ENCODE assay signal across 18 cellular contexts in genomic region chr1:39635205-39635870, GRCh38. TPM values are rescaled to one million over a fixed set of nuclear protein-coding genes. Genes with fewer than 3 reads are reported as not detected.
A peak's percentile ranks its signal among the peaks of the same experiment; 100 is the strongest.
DNase-seq lines count a peak whose midpoint lies in the region; ATAC-seq and TF ChIP-seq lines count a peak whose summit lies in the region.
"Had no signal": no experiment of that assay in that cellular context is flagged by ENCODE, and none has a peak within 500 bp of the region (broad histone marks: within the 10 kb centered on the region; RNA-seq: fewer than 3 reads in every experiment).

No MANE protein-coding gene starts in this region.

- H3K9me3 ChIP-seq in esophagus muscularis mucosa (no peaks in the 10 kb centered on the region), lung (ENCODE audit: control insufficient read depth in 2 of 2, insufficient read depth in 1 of 2, low read length in 1 of 2) (no peaks in the 10 kb centered on the region), testis (no peaks in the 10 kb centered on the region)

- 72% methylated on average over 12 of the region's 12 CpGs for WGBS in esophagus muscularis mucosa
- 76 to 84% methylated on average over 12 of the region's 12 CpGs for WGBS in lung, 2 donors
- 49 to 50% methylated on average over 12 of the region's 12 CpGs for WGBS in testis, 2 donors

- TF ChIP-seq CTCF in esophagus muscularis mucosa (IDR thresholded peaks at IDR 0.05) (no peak), lung (IDR thresholded peaks at IDR 0.05; ENCODE audit: control extremely low read depth, extremely low read depth) (no peak), testis (IDR thresholded peaks at IDR 0.05) (no peak), foreskin keratinocyte (conservative IDR thresholded peaks at IDR 0.05) (no peak)

- TF ChIP-seq POLR2A in esophagus muscularis mucosa (IDR thresholded peaks at IDR 0.05; ENCODE audit: low read depth) (no peak), testis (IDR thresholded peaks at IDR 0.05) (no peak)

- DNase-seq in LHCN-M2 (ENCODE audit: low read depth) (peak; percentile 79), esophagus muscularis mucosa (ENCODE audit: extremely low spot score) (no peak), lung (ENCODE audit: low spot score) (no peak), testis (no peak), NCI-H2196 treated with DMSO at 0.1 percent for 48 hours (lab: John Stamatoyannopoulos, UW; ENCODE audit: unreplicated experiment) (no peak), foreskin keratinocyte (no peak)
- DNase-seq: activated CD4-positive, alpha-beta memory T cell treated with anti-CD3 and anti-CD28 coated beads for 36 hours; immature natural killer cell; naive B cell; NCI-H1417 treated with DMSO at 0.1 percent for 48 hours; NCI-H446 treated with DMSO at 0.1 percent for 48 hours had no signal

- H3K27ac ChIP-seq in esophagus muscularis mucosa (replicated peaks in 1 of 4): peak overlapping the region; percentile 18 to 61 (median 44)
- peak overlapping the region; percentile 6 to 42 for H3K27ac ChIP-seq in lung (ENCODE audit: low read depth in 1 of 2, low read length in 1 of 2)
- peak overlapping the region; percentile 72 to 86 for H3K27ac ChIP-seq in testis
- no peak overlapping the region for H3K27ac ChIP-seq in foreskin keratinocyte
- H3K27ac ChIP-seq: HL-60, KMS-11 had no signal

- H3K4me3 ChIP-seq in esophagus muscularis mucosa: peak overlapping the region in 1 of 4 donors; percentile 4
- H3K4me3 ChIP-seq in lung: no peak overlapping the region
- peak overlapping the region in 1 of 2 donors; percentile 20 for H3K4me3 ChIP-seq in testis

- TF ChIP-seq EP300 in esophagus muscularis mucosa (IDR thresholded peaks at IDR 0.05): no peak

- H3K36me3 ChIP-seq in esophagus muscularis mucosa (peaks cover 0 to 23% (median 2%) of the 10 kb centered on the region in 4 donors), lung (ENCODE audit: control insufficient read depth in 2 of 2, insufficient read depth in 2 of 2, low read length in 2 of 2) (no peaks in the 10 kb centered on the region), testis (ENCODE audit: low read depth, missing control alignments) (no peaks in the 10 kb centered on the region)

- H3K27me3 ChIP-seq in esophagus muscularis mucosa: peaks cover 6 to 72% (median 16%) of the 10 kb centered on the region in 4 donors
- no peaks in the 10 kb centered on the region for H3K27me3 ChIP-seq in lung (ENCODE audit: control insufficient read depth, insufficient read depth)
- H3K27me3 ChIP-seq in testis: no peaks in the 10 kb centered on the region
- H3K27me3 ChIP-seq in foreskin keratinocyte: peaks cover 100% of the 10 kb centered on the region

- H3K4me1 ChIP-seq in esophagus muscularis mucosa: peaks cover 0 to 33% (median 27%) of the 10 kb centered on the region in 4 donors
- peaks cover 0 to 3% of the 10 kb centered on the region in 2 donors for H3K4me1 ChIP-seq in lung (ENCODE audit: control insufficient read depth in 2 of 2, insufficient read depth in 2 of 2, low read length in 2 of 2)
- peaks cover 46% of the 10 kb centered on the region for H3K4me1 ChIP-seq in testis
- H3K4me1 ChIP-seq in foreskin keratinocyte: no peaks in the 10 kb centered on the region

- no peak for ATAC-seq in lung (ENCODE audit: insufficient read depth, low FRiP score)
- no peak for ATAC-seq in HG03457 (IDR thresholded peaks at IDR 0.05; ENCODE audit: unreplicated experiment)
- no peak for ATAC-seq in foreskin keratinocyte
- no peak for ATAC-seq in GM18867 (IDR thresholded peaks at IDR 0.05; ENCODE audit: unreplicated experiment)
- ATAC-seq: HCT116; stimulated activated effector memory CD8-positive, alpha-beta T cell treated with anti-CD3 and anti-CD28 coated beads, Interleukin-12 subunit alpha, Interleukin-12 subunit beta, amount 100 ng/mL, for 72 hours had no signal

- intact Hi-C loops in esophagus muscularis mucosa (cut with DNase I) (no loop called here), testis (cut with DNase I; ENCODE audit: low total_unique reads) (no loop called here)

RNA-seq across cellular contexts. Expression of gene HEYL, which starts 4.1 kb away (rescaled TPM):
- 41.6 and 52.6 TPM in 2 replicates for total RNA-seq in LHCN-M2 (2014; rRNA removed)
- polyA plus RNA-seq in LHCN-M2 (2012): 66.9 TPM
- 1 to 10 TPM; 5.6 to 8.8 (median 8.4) TPM for total RNA-seq in esophagus muscularis mucosa
- 10 to 100 TPM; 14.3 to 19.6 TPM for total RNA-seq in lung
- polyA plus RNA-seq in lung: 1 to 10 TPM; 7.6 TPM
- total RNA-seq in testis: 10 to 100 TPM; 52.8 to 55.5 TPM
- polyA plus RNA-seq in testis (ENCODE audit: insufficient read depth, low read depth, low replicate concordance): 44.7 TPM
- total RNA-seq in foreskin keratinocyte: 0.03 TPM in 1 of 2 replicates, not detected in the other
- 0.06 TPM in 1 of 2 replicates, not detected in the other for polyA plus RNA-seq in foreskin keratinocyte
- total RNA-seq: dermis microvascular lymphatic vessel endothelial cell had no signal
- polyA plus RNA-seq: immature natural killer cell had no signal

RNA-seq across cellular contexts. Expression of gene NT5C1A, which starts 36.6 kb away (rescaled TPM):
- total RNA-seq in LHCN-M2 (2014; rRNA removed): not detected in 2 replicates
- polyA plus RNA-seq in LHCN-M2 (2012): not detected
- under 1 TPM in 1 of 4 donors, not detected in 3; 0.26 TPM for total RNA-seq in esophagus muscularis mucosa
- total RNA-seq in lung: not detected
- polyA plus RNA-seq in lung: not detected
- total RNA-seq in testis: 1 to 10 TPM; 2.1 to 3.2 TPM
- 1.0 TPM for polyA plus RNA-seq in testis (ENCODE audit: insufficient read depth, low read depth, low replicate concordance)
- not detected in 2 replicates for total RNA-seq in foreskin keratinocyte
- not detected in 2 replicates for polyA plus RNA-seq in foreskin keratinocyte
- total RNA-seq: activated CD4-positive, alpha-beta memory T cell treated with anti-CD3 and anti-CD28 coated beads for 36 hours; dermis microvascular lymphatic vessel endothelial cell had no signal
- polyA plus RNA-seq: immature natural killer cell had no signal

RNA-seq across cellular contexts. Expression of gene HPCAL4, which starts 55.9 kb away (rescaled TPM):
- total RNA-seq in LHCN-M2 (2014; rRNA removed) (1.6 and 3.1 TPM in 2 replicates), esophagus muscularis mucosa (under 1 TPM in 2 of 4 donors, not detected in 2; 0.13 to 0.33 TPM), lung (under 1 TPM; 0.18 to 0.43 TPM), testis (10 to 100 TPM in 1 of 2 donors, 1 to 10 TPM in 1; 6.9 to 24.5 TPM), foreskin keratinocyte (not detected in 2 replicates)
- 0.05 TPM for polyA plus RNA-seq in LHCN-M2 (2012)
- polyA plus RNA-seq in lung (under 1 TPM; 0.08 to 0.16 TPM), testis (ENCODE audit: insufficient read depth, low read depth, low replicate concordance) (17.3 TPM), foreskin keratinocyte (not detected in 2 replicates)
- total RNA-seq: dermis microvascular lymphatic vessel endothelial cell had no signal

RNA-seq across cellular contexts. Expression of gene PABPC4, which starts 58.7 kb away (rescaled TPM):
- 170 and 199 TPM in 2 replicates for total RNA-seq in LHCN-M2 (2014; rRNA removed)
- polyA plus RNA-seq in LHCN-M2 (2012): 197 TPM
- 100 to 1,000 TPM in 3 of 4 donors, 10 to 100 TPM in 1; 91.8 to 158 (median 147) TPM for total RNA-seq in esophagus muscularis mucosa
- total RNA-seq in lung: 100 to 1,000 TPM; 127 to 245 TPM
- 100 to 1,000 TPM; 104 to 165 TPM for polyA plus RNA-seq in lung
- 100 to 1,000 TPM; 407 to 411 TPM for total RNA-seq in testis
- 229 TPM for polyA plus RNA-seq in testis (ENCODE audit: insufficient read depth, low read depth, low replicate concordance)
- 201 and 204 TPM in 2 replicates for total RNA-seq in foreskin keratinocyte
- 126 and 137 TPM in 2 replicates for polyA plus RNA-seq in foreskin keratinocyte
